In genomic region chr5:43233946-43234345, GRCh38 we compare ENCODE assay signal across 14 cellular contexts. TPM values are rescaled to one million over a fixed set of nuclear protein-coding genes. Genes with fewer than 3 reads are reported as not detected.
DNase-seq lines count a peak whose midpoint lies in the region; ATAC-seq and TF ChIP-seq lines count a peak whose summit lies in the region.
"Had no signal": no experiment of that assay in that cellular context is flagged by ENCODE, and none has a peak within 500 bp of the region (broad histone marks: within the 10 kb centered on the region; RNA-seq: fewer than 3 reads in every experiment).

No MANE protein-coding gene starts in this region.

- H3K36me3 ChIP-seq in effector memory CD4-positive, alpha-beta T cell (ENCODE audit: control insufficient read depth, insufficient read depth, low read length), result no peaks in the 10 kb centered on the region
- no peaks in the 10 kb centered on the region for H3K36me3 ChIP-seq in tibial nerve
- H3K36me3 ChIP-seq: vagina had no signal

- POLR2A ChIA-PET in GM10248 (lab: Yijun Ruan, JAX), result no interaction called here

- CTCF ChIA-PET in GM10248 (lab: Yijun Ruan, JAX), result interaction anchor here (1.2 to 2.0 kb wide), 4 partner anchors 10 to 156 kb away, joined by 3 to 9 read pairs (median 4); no protein-coding TSS in a partner anchor

- H3K4me3 ChIP-seq in effector memory CD4-positive, alpha-beta T cell (ENCODE audit: insufficient read depth, low read depth, low read length, poor library complexity, severe bottlenecking), result no peak overlapping the region
- H3K4me3 ChIP-seq in tibial nerve, result no peak overlapping the region
- H3K4me3 ChIP-seq: vagina had no signal

- TF ChIP-seq POLR2A in tibial nerve (IDR thresholded peaks at IDR 0.05), result no peak

- H3K9me3 ChIP-seq in effector memory CD4-positive, alpha-beta T cell (ENCODE audit: control insufficient read depth, low read length), result no peaks in the 10 kb centered on the region
- no peaks in the 10 kb centered on the region for H3K9me3 ChIP-seq in tibial nerve
- H3K9me3 ChIP-seq: vagina had no signal

- DNase-seq in GM10248 (ENCODE audit: extremely low spot score), result peak; percentile 52
- no peak for DNase-seq in effector memory CD4-positive, alpha-beta T cell
- DNase-seq in NCI-H1092 treated with DMSO at 0.1 percent for 48 hours (lab: John Stamatoyannopoulos, UW), result no peak
- no peak for DNase-seq in tibial nerve (ENCODE audit: low spot score in 2 of 2)
- DNase-seq: activated naive CD4-positive, alpha-beta T cell; HFFc6; nucleus accumbens; stimulated activated CD4-positive, alpha-beta T cell treated with anti-CD3 and anti-CD28 coated beads, Interleukin-12 subunit alpha, Interleukin-12 subunit beta, amount 100 ng/mL, for 4 hours had no signal

- TF ChIP-seq EP300 in tibial nerve (IDR thresholded peaks at IDR 0.05), result no peak

- H3K27ac ChIP-seq in effector memory CD4-positive, alpha-beta T cell (ENCODE audit: insufficient read depth, low read length, poor library complexity, severe bottlenecking), result no peak overlapping the region
- no peak overlapping the region for H3K27ac ChIP-seq in tibial nerve
- H3K27ac ChIP-seq: vagina had no signal

- no peaks in the 10 kb centered on the region for H3K4me1 ChIP-seq in effector memory CD4-positive, alpha-beta T cell (ENCODE audit: control insufficient read depth, insufficient read depth, low read length, poor library complexity, severe bottlenecking)
- no peaks in the 10 kb centered on the region for H3K4me1 ChIP-seq in tibial nerve
- H3K4me1 ChIP-seq: vagina had no signal

- 72 to 73% methylated on average over 3 of the region's 3 CpGs for WGBS in tibial nerve, 2 donors

- ATAC-seq in GM18873 (IDR thresholded peaks at IDR 0.05; ENCODE audit: low FRiP score, unreplicated experiment), result peak; percentile 68
- ATAC-seq in HG02588 (IDR thresholded peaks at IDR 0.05; ENCODE audit: unreplicated experiment), result peak; percentile 64
- peak; percentile 84 for ATAC-seq in HG03378 (IDR thresholded peaks at IDR 0.05; ENCODE audit: unreplicated experiment)
- no peak for ATAC-seq in GM19324 (IDR thresholded peaks at IDR 0.05; ENCODE audit: low FRiP score, unreplicated experiment)
- ATAC-seq: SK-N-SH treated with all-trans-retinoic acid at 6 μM for 48 hours had no signal

- no peaks in the 10 kb centered on the region for H3K27me3 ChIP-seq in effector memory CD4-positive, alpha-beta T cell (replicated peaks; ENCODE audit: control insufficient read depth, insufficient read depth, low read length, poor library complexity, severe bottlenecking)
- H3K27me3 ChIP-seq in tibial nerve, result no peaks in the 10 kb centered on the region
- H3K27me3 ChIP-seq: vagina had no signal

- TF ChIP-seq CTCF in GM10248 (IDR thresholded peaks at IDR 0.05; ENCODE audit: control extremely low read depth, extremely low read depth, low read depth, missing control alignments) (no peak), tibial nerve (IDR thresholded peaks at IDR 0.05) (no peak)

RNA-seq across cellular contexts. Expression of gene NIM1K, which starts 41.9 kb away (rescaled TPM):
- total RNA-seq in tibial nerve, result 1 to 10 TPM; 2.0 to 4.8 (median 3.6) TPM
- total RNA-seq: vagina had no signal
